In genomic region chr2:73897240-73897583, GRCh38 we compare ENCODE assay signal across 14 cellular contexts. TPM values are rescaled to one million over a fixed set of nuclear protein-coding genes. Genes with fewer than 3 reads are reported as not detected.
DNase-seq lines count a peak whose midpoint lies in the region; ATAC-seq and TF ChIP-seq lines count a peak whose summit lies in the region.
"Had no signal": no experiment of that assay in that cellular context is flagged by ENCODE, and none has a peak within 500 bp of the region (broad histone marks: within the 10 kb centered on the region; RNA-seq: fewer than 3 reads in every experiment).

No MANE protein-coding gene starts in this region.

- no peaks in the 10 kb centered on the region for H3K36me3 ChIP-seq in GM23338 (ENCODE audit: insufficient read depth)
- H3K36me3 ChIP-seq in gastroesophageal sphincter = peaks cover 0 to 35% of the 10 kb centered on the region in 2 donors
- no peaks in the 10 kb centered on the region for H3K36me3 ChIP-seq in left lung
- H3K36me3 ChIP-seq: cardiac muscle cell had no signal

- WGBS in gastroesophageal sphincter (ENCODE audit: low coverage in 1 of 2), 2 donors = 38% methylated on average over 3 of the region's 4 CpGs; no CpG with 5 or more reads in 1 of the 2 donors

- no peaks in the 10 kb centered on the region for H3K27me3 ChIP-seq in GM23338 (ENCODE audit: insufficient read depth)
- no peaks in the 10 kb centered on the region for H3K27me3 ChIP-seq in gastroesophageal sphincter
- no peaks in the 10 kb centered on the region for H3K27me3 ChIP-seq in left lung
- H3K27me3 ChIP-seq: cardiac muscle cell had no signal

- POLR2A ChIA-PET in T-cell (lab: Charles Lee) = interaction anchor here in 1 of 2 donors (0.6 kb wide), 1 partner anchor 74 kb away, joined by 3 read pairs; no protein-coding TSS in a partner anchor

- TF ChIP-seq POLR2A in gastroesophageal sphincter (IDR thresholded peaks at IDR 0.05) = no peak

- H4K20me1 ChIP-seq in GM23338 (replicated peaks; ENCODE audit: insufficient read depth) = no peaks in the 10 kb centered on the region

- H3K9me3 Mint-ChIP-seq in GM23338 (no peaks in the 10 kb centered on the region), T-cell (no peaks in the 10 kb centered on the region)
- no peaks in the 10 kb centered on the region for H3K9me3 Mint-ChIP-seq in stimulated activated effector memory CD8-positive, alpha-beta T cell treated with anti-CD3 and anti-CD28 coated beads, Interleukin-12 subunit alpha, Interleukin-12 subunit beta, amount 100 ng/mL, for 72 hours
- H3K9me3 Mint-ChIP-seq: WTC11 had no signal

- intact Hi-C loops in left lung (cut with DNase I) = no loop called here

- CTCF ChIA-PET in T-cell (lab: Charles Lee) = interaction anchor here (0.6 to 1.0 kb wide), 2 partner anchors 11 to 187 kb away, joined by 3 read pairs; no protein-coding TSS in a partner anchor

- H3K36me3 Mint-ChIP-seq in GM23338 (ENCODE audit: low read depth) (no peaks in the 10 kb centered on the region), T-cell (no peaks in the 10 kb centered on the region)
- H3K36me3 Mint-ChIP-seq in stimulated activated effector memory CD8-positive, alpha-beta T cell treated with anti-CD3 and anti-CD28 coated beads, Interleukin-12 subunit alpha, Interleukin-12 subunit beta, amount 100 ng/mL, for 72 hours = peaks cover 6% of the 10 kb centered on the region
- H3K36me3 Mint-ChIP-seq: WTC11 had no signal

- no peak for TF ChIP-seq EP300 in gastroesophageal sphincter (IDR thresholded peaks at IDR 0.05)

- H3K4me3 Mint-ChIP-seq in GM23338 (no peak overlapping the region), T-cell (peak overlapping the region in 1 of 3 donors; percentile 45)
- H3K4me3 Mint-ChIP-seq in stimulated activated effector memory CD8-positive, alpha-beta T cell treated with anti-CD3 and anti-CD28 coated beads, Interleukin-12 subunit alpha, Interleukin-12 subunit beta, amount 100 ng/mL, for 72 hours = peak overlapping the region; percentile 61
- H3K4me3 Mint-ChIP-seq: WTC11 had no signal

- H3K4me3 ChIP-seq in GM23338 (no peak overlapping the region), gastroesophageal sphincter (peak overlapping the region; percentile 63 to 72), left lung (no peak overlapping the region)
- H3K4me3 ChIP-seq: cardiac muscle cell, lung had no signal

- no peaks in the 10 kb centered on the region for H3K9me2 ChIP-seq in GM23338 (ENCODE audit: insufficient read depth)

- ATAC-seq in GM23338 (peak; percentile 34), T-cell (replicated peaks in 1 of 4) (peak in 2 of 4 experiments; percentile 9 to 25), gastroesophageal sphincter (no peak), left lung (no peak), GM21576 (IDR thresholded peaks at IDR 0.05; ENCODE audit: unreplicated experiment) (no peak)
- no peak for ATAC-seq in stimulated activated effector memory CD8-positive, alpha-beta T cell treated with anti-CD3 and anti-CD28 coated beads, Interleukin-12 subunit alpha, Interleukin-12 subunit beta, amount 100 ng/mL, for 72 hours
- ATAC-seq: WTC11 had no signal

- no peak for DNase-seq in GM23338 (ENCODE audit: low spot score)
- no peak for DNase-seq in T-cell
- DNase-seq in stimulated activated effector memory CD8-positive, alpha-beta T cell treated with anti-CD3 and anti-CD28 coated beads, Interleukin-12 subunit alpha, Interleukin-12 subunit beta, amount 100 ng/mL, for 72 hours (ENCODE audit: low spot score in 2 of 2) = no peak
- no peak for DNase-seq in left lung
- DNase-seq in NCI-H1417 (lab: John Stamatoyannopoulos, UW) = no peak
- DNase-seq: activated effector memory CD4-positive, alpha-beta T cell treated with Interleukin-2 at 50 U/mL for 16 hours; GF-D8; NCI-H2029 treated with DMSO at 0.1 percent for 48 hours; SHP77 treated with DMSO at 0.1 percent for 48 hours had no signal

- H3K27ac Mint-ChIP-seq in GM23338 = no peak overlapping the region
- H3K27ac Mint-ChIP-seq in T-cell = peak overlapping the region; percentile 87 to 89
- peak overlapping the region; percentile 92 for H3K27ac Mint-ChIP-seq in stimulated activated effector memory CD8-positive, alpha-beta T cell treated with anti-CD3 and anti-CD28 coated beads, Interleukin-12 subunit alpha, Interleukin-12 subunit beta, amount 100 ng/mL, for 72 hours
- H3K27ac Mint-ChIP-seq: WTC11 had no signal

- H3K27ac ChIP-seq in GM23338 (ENCODE audit: low read depth) (no peak overlapping the region), gastroesophageal sphincter (peak overlapping the region; percentile 91 to 98 (median 96)), left lung (no peak overlapping the region)
- H3K27ac ChIP-seq: cardiac muscle cell had no signal

- H2AFZ ChIP-seq in GM23338 = peak overlapping the region; percentile 87

- no peak overlapping the region for H3K4me2 ChIP-seq in GM23338

- peaks cover 14% of the 10 kb centered on the region for H3K4me1 Mint-ChIP-seq in GM23338
- peaks cover 21 to 54% (median 23%) of the 10 kb centered on the region in 3 donors for H3K4me1 Mint-ChIP-seq in T-cell
- H3K4me1 Mint-ChIP-seq in stimulated activated effector memory CD8-positive, alpha-beta T cell treated with anti-CD3 and anti-CD28 coated beads, Interleukin-12 subunit alpha, Interleukin-12 subunit beta, amount 100 ng/mL, for 72 hours = peaks cover 39% of the 10 kb centered on the region
- H3K4me1 Mint-ChIP-seq: WTC11 had no signal

- H3K4me1 ChIP-seq in GM23338 (ENCODE audit: insufficient read depth) (no peaks in the 10 kb centered on the region), gastroesophageal sphincter (peaks cover 0 to 62% (median 0%) of the 10 kb centered on the region in 3 donors), left lung (no peaks in the 10 kb centered on the region)

- no peaks in the 10 kb centered on the region for H3K9me3 ChIP-seq in gastroesophageal sphincter
- no peaks in the 10 kb centered on the region for H3K9me3 ChIP-seq in left lung

- H3F3A ChIP-seq in GM23338 (replicated peaks; ENCODE audit: low read depth) = no peaks in the 10 kb centered on the region

- TF ChIP-seq CTCF in GM23338 (conservative IDR thresholded peaks at IDR 0.05; ENCODE audit: low read depth in 2 of 2) (no peak), gastroesophageal sphincter (IDR thresholded peaks at IDR 0.05) (no peak), left lung (IDR thresholded peaks at IDR 0.05) (no peak)

- H3K27me3 Mint-ChIP-seq in GM23338 (ENCODE audit: insufficient read depth, low read depth, poor library complexity) (peaks cover 7% of the 10 kb centered on the region), T-cell (no peaks in the 10 kb centered on the region)

- no peaks in the 10 kb centered on the region for H3K79me2 ChIP-seq in GM23338 (replicated peaks; ENCODE audit: insufficient read depth)

TF ChIP-seq in GM23338, 12 proteins besides CTCF, POLR2A, EP300 and RAD21 (continues in another document):
- TF ChIP-seq REST (IDR thresholded peaks at IDR 0.05; ENCODE audit: unreplicated experiment) (no peak), STAT1 (IDR thresholded peaks at IDR 0.05; ENCODE audit: unreplicated experiment) (no peak)

RNA-seq across cellular contexts. Expression of gene ACTG2, which starts 4.4 kb away (rescaled TPM):
- 8.5 and 8.8 TPM in 2 replicates for total RNA-seq in GM23338 (2014; rRNA removed; shearing (Covaris generic))
- 6.3 and 8.0 TPM in 2 replicates for polyA plus RNA-seq in GM23338 (2016; fragmentation: Nextera tagmentation; extraction: Ambion mirVana)
- total RNA-seq in T-cell = 1 to 10 TPM in 1 of 5 donors, under 1 TPM in 2, not detected in 2; 0.79 to 1.3 (median 0.95) TPM
- total RNA-seq in gastroesophageal sphincter = 1,000 to 10,000 TPM; 2,261 to 5,929 (median 3,123) TPM
- total RNA-seq in left lung = 100 to 1,000 TPM in 1 of 2 donors, 10 to 100 TPM in 1; 70.2 to 156 TPM

RNA-seq across cellular contexts. Expression of gene DGUOK, which starts 29.5 kb away (rescaled TPM):
- 57.2 and 68.4 TPM in 2 replicates for total RNA-seq in GM23338 (2014; rRNA removed; shearing (Covaris generic))
- polyA plus RNA-seq in GM23338 (2016; fragmentation: Nextera tagmentation; extraction: Ambion mirVana) = 287 and 292 TPM in 2 replicates
- total RNA-seq in T-cell = 10 to 100 TPM; 44.0 to 70.2 (median 62.5) TPM
- total RNA-seq in gastroesophageal sphincter = 10 to 100 TPM; 32.6 to 61.3 (median 38.6) TPM
- 10 to 100 TPM; 32.1 to 53.3 TPM for total RNA-seq in left lung

Comparison
In these comparisons a context has a peak if more than half of its experiments do, and no peak if none do; other contexts are left out.
1. H3K27ac ChIP-seq: peak in gastroesophageal sphincter (4 of 4); none in GM23338 (single experiment) and left lung (0 of 2).
2. H3K4me3 ChIP-seq: peak in gastroesophageal sphincter (2 of 2); none in GM23338 (single experiment) and left lung (0 of 2).
3. RNA of gene ACTG2, which starts 4.4 kb away (total RNA-seq): 2,261 to 5,929 TPM in gastroesophageal sphincter; 70.2 to 156 TPM in left lung, 8.5 to 8.8 TPM in GM23338 and 0.79 to 1.3 TPM in T-cell; every median in the first group is over 10 times any median in the second.